ENCODE assay signal across 2 cellular contexts in the genomic region with DNA sequence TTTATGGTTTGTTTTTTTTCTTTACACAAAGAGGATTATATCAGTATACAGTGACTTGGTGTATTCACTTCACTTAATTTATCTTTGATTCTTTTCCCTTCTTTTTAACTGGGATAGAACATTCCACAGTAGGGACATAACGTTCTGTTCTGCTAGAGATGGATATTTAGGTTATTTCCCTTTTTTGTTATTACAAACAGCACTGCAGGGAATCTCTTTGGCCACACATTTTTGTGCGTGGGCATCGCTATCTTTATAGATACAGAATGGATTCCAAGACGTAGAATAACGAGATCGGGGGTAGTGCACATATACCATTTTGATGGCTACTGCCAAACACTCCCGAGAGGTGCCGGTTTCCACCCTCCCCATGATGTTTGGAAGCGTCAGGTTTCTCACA.
TF ChIP-seq lines count a peak whose summit lies in the region.

No MANE protein-coding gene starts in this region.

TF ChIP-seq in A549, 52 proteins besides CTCF, POLR2A, EP300 and RAD21 (continued from another document):
- TF ChIP-seq MYC (IDR thresholded peaks at IDR 0.05; ENCODE audit: borderline replicate concordance, low read length) (no peak), HOXB13 (CRISPR knock-in tag; IDR thresholded peaks at IDR 0.05; ENCODE audit: low read depth) (no peak), ZC3H11A (IDR thresholded peaks at IDR 0.05) (no peak), FOSB (CRISPR knock-in tag; IDR thresholded peaks at IDR 0.05) (no peak), KDM5A (IDR thresholded peaks at IDR 0.05) (no peak), EHMT2 (IDR thresholded peaks at IDR 0.05; ENCODE audit: low read depth) (no peak)

TF ChIP-seq in K562, 482 proteins besides CTCF, POLR2A, EP300 and RAD21 (continued from another document):
- TF ChIP-seq, protein P1, sequence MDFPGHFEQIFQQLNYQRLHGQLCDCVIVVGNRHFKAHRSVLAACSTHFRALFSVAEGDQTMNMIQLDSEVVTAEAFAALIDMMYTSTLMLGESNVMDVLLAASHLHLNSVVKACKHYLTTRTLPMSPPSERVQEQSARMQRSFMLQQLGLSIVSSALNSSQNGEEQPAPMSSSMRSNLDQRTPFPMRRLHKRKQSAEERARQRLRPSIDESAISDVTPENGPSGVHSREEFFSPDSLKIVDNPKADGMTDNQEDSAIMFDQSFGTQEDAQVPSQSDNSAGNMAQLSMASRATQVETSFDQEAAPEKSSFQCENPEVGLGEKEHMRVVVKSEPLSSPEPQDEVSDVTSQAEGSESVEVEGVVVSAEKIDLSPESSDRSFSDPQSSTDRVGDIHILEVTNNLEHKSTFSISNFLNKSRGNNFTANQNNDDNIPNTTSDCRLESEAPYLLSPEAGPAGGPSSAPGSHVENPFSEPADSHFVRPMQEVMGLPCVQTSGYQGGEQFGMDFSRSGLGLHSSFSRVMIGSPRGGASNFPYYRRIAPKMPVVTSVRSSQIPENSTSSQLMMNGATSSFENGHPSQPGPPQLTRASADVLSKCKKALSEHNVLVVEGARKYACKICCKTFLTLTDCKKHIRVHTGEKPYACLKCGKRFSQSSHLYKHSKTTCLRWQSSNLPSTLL (IDR thresholded peaks at IDR 0.05), result no peak
- TF ChIP-seq CEBPB (tag; IDR thresholded peaks at IDR 0.05) (peak; percentile 67), NBN (IDR thresholded peaks at IDR 0.05; ENCODE audit: low read depth) (no peak), ZNF239 (CRISPR knock-in tag; IDR thresholded peaks at IDR 0.05) (no peak), ZNF707 (CRISPR knock-in tag; conservative IDR thresholded peaks at IDR 0.05) (no peak), ILF3 (IDR thresholded peaks at IDR 0.05; ENCODE audit: borderline replicate concordance) (no peak), MAFG (tag; conservative IDR thresholded peaks at IDR 0.05) (no peak), CEBPG (CRISPR knock-in tag; IDR thresholded peaks at IDR 0.05) (no peak), CEBPG (tag; conservative IDR thresholded peaks at IDR 0.05 in 1 of 2, IDR thresholded peaks at IDR 0.05 in 1 of 2) (peak in 1 of 2 experiments; percentile 48; a peak in 2 of 4 replicates)
